1 cellular context compared by ENCODE assay signal in genomic region chr20:56744325-56744821, GRCh38.
A peak's percentile ranks its signal among the peaks of the same experiment; 100 is the strongest.
TF ChIP-seq lines count a peak whose summit lies in the region.

No MANE protein-coding gene starts in this region.

TF ChIP-seq in WTC11, 78 proteins besides CTCF, POLR2A, EP300 and RAD21:
- peak; percentile 94 for TF ChIP-seq ZNF512 (CRISPR knock-in tag; IDR thresholded peaks at IDR 0.05; ENCODE audit: borderline replicate concordance)
- TF ChIP-seq GTF2I (CRISPR knock-in tag; conservative IDR thresholded peaks at IDR 0.05) = 0 out of 2 replicates have a peak, but pooled peaks have one; percentile 23
TF ChIP-seq in WTC11: peak in this region for 2; not testable (repeated sequence) for 76.
